Comparison of ENCODE assay signal across 8 cellular contexts in the genomic region with DNA sequence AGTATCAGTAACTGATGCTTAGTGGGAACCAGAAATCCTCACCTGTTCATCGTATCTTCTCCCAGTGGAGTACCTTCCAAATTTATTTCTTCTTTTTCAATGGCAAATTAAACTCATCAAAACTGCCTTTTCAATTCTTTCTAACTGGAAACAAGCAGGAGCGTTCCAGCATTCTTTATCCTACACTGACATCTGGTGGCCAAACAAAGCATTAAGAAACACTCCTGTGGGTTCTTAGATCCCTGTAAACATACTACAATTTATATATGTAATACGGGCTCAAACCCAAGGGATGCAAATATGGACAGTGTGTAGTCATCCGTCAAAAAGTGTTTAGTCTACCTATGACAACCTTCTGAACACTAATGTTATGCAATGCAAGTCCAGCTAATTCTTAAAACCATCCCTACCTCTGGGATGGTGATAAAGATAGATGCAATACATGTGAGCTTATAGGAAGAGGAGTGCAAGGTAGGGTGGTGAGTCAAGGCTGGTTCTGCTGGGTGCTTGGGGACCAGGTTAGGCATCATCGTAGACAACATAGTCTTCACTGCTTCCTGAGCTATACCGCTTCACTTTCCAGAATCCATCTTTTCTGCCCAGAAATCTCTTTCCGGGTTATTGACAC.
DNase-seq lines count a peak whose midpoint lies in the region; ATAC-seq, FAIRE-seq and TF ChIP-seq lines count a peak whose summit lies in the region.

No MANE protein-coding gene starts in this region.

- ATAC-seq in HG02870 (IDR thresholded peaks at IDR 0.05; ENCODE audit: unreplicated experiment) (peak; percentile 76), upper lobe of left lung (ENCODE audit: low FRiP score in 2 of 2) (peak in 1 of 2 donors; percentile 57)

- no peak overlapping the region for H3K9ac ChIP-seq in kidney (ENCODE audit: low read length in 2 of 2)

- DNase-seq in Ammon's horn (ENCODE audit: low spot score): peak; percentile 81
- peak; percentile 28 for DNase-seq in GM10248 (ENCODE audit: extremely low spot score)
- peak; percentile 69 for DNase-seq in NCI-H2227 treated with DMSO at 0.1 percent for 48 hours (lab: John Stamatoyannopoulos, UW)
- peak; percentile 65 for DNase-seq in amniotic epithelial cell (ENCODE audit: low read depth)
- no peak for DNase-seq in kidney
- DNase-seq in upper lobe of left lung: no peak
- DNase-seq in GM12891 (ENCODE audit: insufficient read length, low spot score): no peak

- intact Hi-C loops in kidney (cut with DNase I): no loop called here

- FAIRE-seq in kidney (lab: Jason Lieb, UNC) (no peak), GM12891 (lab: Jason Lieb, UNC) (no peak)

- no peaks in the 10 kb centered on the region for H3K27me3 ChIP-seq in upper lobe of left lung

- WGBS in upper lobe of left lung, 2 donors: 31 to 32% methylated on average over 7 of the region's 7 CpGs

- CTCF ChIA-PET in GM10248 (lab: Yijun Ruan, JAX): interaction anchor here (0.9 to 1.9 kb wide), 2 partner anchors 12 to 23 kb away, joined by 3 to 11 read pairs; no protein-coding TSS in a partner anchor

- TF ChIP-seq CTCF in GM10248 (IDR thresholded peaks at IDR 0.05; ENCODE audit: control extremely low read depth, extremely low read depth, low read depth, missing control alignments) (peak; percentile 60), kidney (IDR thresholded peaks at IDR 0.05; ENCODE audit: borderline replicate concordance, extremely low read depth, insufficient read depth) (peak; percentile 62), upper lobe of left lung (IDR thresholded peaks at IDR 0.05) (peak in 5 of 6 experiments; percentile 30 to 69 (median 57))

- H3K4me1 ChIP-seq in kidney (ENCODE audit: control insufficient read depth in 1 of 2, insufficient read depth in 1 of 2, low read depth in 1 of 2, low read length in 2 of 2) (no peaks in the 10 kb centered on the region), upper lobe of left lung (no peaks in the 10 kb centered on the region)

- POLR2A ChIA-PET in GM10248 (lab: Yijun Ruan, JAX): no interaction called here

- H3K36me3 ChIP-seq in kidney (ENCODE audit: control insufficient read depth in 1 of 2, insufficient read depth in 2 of 2, low read length in 2 of 2) (no peaks in the 10 kb centered on the region), upper lobe of left lung (no peaks in the 10 kb centered on the region)

- no peak overlapping the region for H3K27ac ChIP-seq in kidney (ENCODE audit: low read depth in 2 of 2, low read length in 2 of 2)
- no peak overlapping the region for H3K27ac ChIP-seq in upper lobe of left lung

- no peak overlapping the region for H3K4me3 ChIP-seq in kidney (ENCODE audit: low read length in 2 of 2)
- no peak overlapping the region for H3K4me3 ChIP-seq in upper lobe of left lung

- TF ChIP-seq POLR2A in upper lobe of left lung (IDR thresholded peaks at IDR 0.05) (no peak), GM12891 (IDR thresholded peaks at IDR 0.05; ENCODE audit: low read depth, low read length) (no peak)

- TF ChIP-seq EP300 in upper lobe of left lung (IDR thresholded peaks at IDR 0.05): no peak

- H3K9me3 ChIP-seq in kidney (ENCODE audit: control insufficient read depth in 1 of 2, low read length in 2 of 2) (no peaks in the 10 kb centered on the region), upper lobe of left lung (no peaks in the 10 kb centered on the region)

TF ChIP-seq in GM12891, 5 proteins besides CTCF, POLR2A, EP300 and RAD21:
- TF ChIP-seq SPI1 (IDR thresholded peaks at IDR 0.05; ENCODE audit: low read depth, low read length): no peak
- no peak for TF ChIP-seq POLR2AphosphoS5 (IDR thresholded peaks at IDR 0.05; ENCODE audit: low read depth, low read length)
- TF ChIP-seq PAX5 (IDR thresholded peaks at IDR 0.05; ENCODE audit: insufficient read depth, low read length, severe bottlenecking): no peak
- TF ChIP-seq POU2F2 (IDR thresholded peaks at IDR 0.05; ENCODE audit: low read depth, low read length): no peak
- TF ChIP-seq TAF1 (IDR thresholded peaks at IDR 0.05; ENCODE audit: low read depth, low read length): no peak

Comparison
In these comparisons a context has a peak if more than half of its experiments do, and no peak if none do; other contexts are left out.
1. DNase-seq: peak in Ammon's horn (single experiment), GM10248 (single experiment), NCI-H2227 treated with DMSO at 0.1 percent for 48 hours (single experiment) and amniotic epithelial cell (single experiment); none in kidney (single experiment), upper lobe of left lung (0 of 2) and GM12891 (single experiment).
2. Peak in every context shown above with its lines, with median percentiles within 50 percentile points of each other: CTCF ChIP-seq.